In the genomic region with DNA sequence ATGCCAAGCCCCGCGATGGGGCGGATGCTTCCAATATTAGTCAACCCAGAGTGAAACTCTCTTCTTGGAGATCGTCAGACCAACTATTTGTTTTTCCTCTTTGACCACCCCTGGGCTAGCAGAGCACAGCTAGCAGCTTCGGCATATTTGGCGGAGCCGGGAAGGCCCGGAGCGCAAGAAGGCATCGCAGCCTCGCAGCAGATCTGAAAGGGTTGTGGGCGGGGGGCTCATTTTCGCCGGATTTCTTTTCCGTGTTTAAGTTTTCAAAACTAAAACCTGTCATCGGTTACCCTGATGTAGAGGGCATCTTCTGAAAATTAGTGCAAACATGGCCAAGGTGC, we compare ENCODE assay signal across 8 cellular contexts. TPM values are rescaled to one million over a fixed set of nuclear protein-coding genes. Genes with fewer than 3 reads are reported as not detected.
DNase-seq lines count a peak whose midpoint lies in the region; ATAC-seq and TF ChIP-seq lines count a peak whose summit lies in the region.

No MANE protein-coding gene starts in this region.

- H3K36me3 ChIP-seq in RWPE2 (ENCODE audit: low read depth) (no peaks in the 10 kb centered on the region), skeletal muscle satellite cell (ENCODE audit: insufficient read depth, low read length) (no peaks in the 10 kb centered on the region)

- no peak for TF ChIP-seq CTCF in AG04449 (IDR thresholded peaks at IDR 0.05; ENCODE audit: insufficient read depth, low read length, missing control alignments)
- no peak for TF ChIP-seq CTCF in RWPE2 (IDR thresholded peaks at IDR 0.05; ENCODE audit: poor library complexity, severe bottlenecking)
- TF ChIP-seq CTCF in foreskin fibroblast (IDR thresholded peaks at IDR 0.05; ENCODE audit: low read depth, low read length): no peak

- H3K27me3 ChIP-seq in RWPE2 (ENCODE audit: insufficient read depth, poor library complexity, severe bottlenecking) (peaks cover 37% of the 10 kb centered on the region), skeletal muscle satellite cell (ENCODE audit: control insufficient read depth, insufficient read depth, low read length) (peaks cover 65% of the 10 kb centered on the region)

- H3K27ac ChIP-seq in RWPE2 (ENCODE audit: poor library complexity, severe bottlenecking): no peak overlapping the region

- POLR2A ChIA-PET in AG04449 (lab: Yijun Ruan, JAX): no interaction called here

- peak overlapping the region; percentile 99 for H3K4me2 ChIP-seq in skeletal muscle satellite cell (ENCODE audit: low read length)

- H3K4me3 ChIP-seq in AG04449 (ENCODE audit: low read depth, low read length) (peak overlapping the region; percentile 53), RWPE2 (ENCODE audit: severe bottlenecking) (peak overlapping the region; percentile 38), foreskin fibroblast (ENCODE audit: low read depth in 1 of 2, low read length in 2 of 2) (peak overlapping the region; percentile 49 to 58), skeletal muscle satellite cell (ENCODE audit: low read length) (peak overlapping the region; percentile 76)

- ATAC-seq in GM21526 (IDR thresholded peaks at IDR 0.05; ENCODE audit: low FRiP score, unreplicated experiment): peak; percentile 34
- peak; percentile 48; the same call in 2 of the 3 replicates for ATAC-seq in RWPE2 (ENCODE audit: low read depth)
- ATAC-seq in HG03095 (IDR thresholded peaks at IDR 0.05; ENCODE audit: unreplicated experiment): no peak
- no peak for ATAC-seq in HG03460 (IDR thresholded peaks at IDR 0.05; ENCODE audit: unreplicated experiment)

- H3K4me1 ChIP-seq in RWPE2 (ENCODE audit: insufficient read depth, poor library complexity, severe bottlenecking) (no peaks in the 10 kb centered on the region), skeletal muscle satellite cell (ENCODE audit: control insufficient read depth, insufficient read depth, low read length) (peaks cover 7% of the 10 kb centered on the region)

- no peak overlapping the region for H3K9ac ChIP-seq in skeletal muscle satellite cell (ENCODE audit: low read depth, low read length)

- DNase-seq in AG04449 (ENCODE audit: low read depth, low spot score) (no peak), RWPE2 (ENCODE audit: low spot score) (no peak), foreskin fibroblast (peak; percentile 9 to 36), DMS79 treated with DMSO at 0.1 percent for 48 hours (lab: John Stamatoyannopoulos, UW) (no peak)

- H3K9me3 ChIP-seq in RWPE2 (ENCODE audit: severe bottlenecking) (no peaks in the 10 kb centered on the region), skeletal muscle satellite cell (replicated peaks; ENCODE audit: low read length) (no peaks in the 10 kb centered on the region)

- CTCF ChIA-PET in AG04449 (lab: Yijun Ruan, JAX): interaction anchor here (0.8 to 1.2 kb wide), 3 partner anchors 12 to 223 kb away, joined by 3 to 4 read pairs (median 3); no protein-coding TSS in a partner anchor

RNA-seq across cellular contexts. Expression of gene ZNF385B, which starts 0.3 kb away (rescaled TPM):
- total RNA-seq in skeletal muscle satellite cell (2012; rRNA removed): 0.22 TPM in 1 of 2 replicates, not detected in the other

Comparison
In these comparisons a context has a peak if more than half of its experiments do, and no peak if none do; other contexts are left out.
1. DNase-seq: peak in foreskin fibroblast (2 of 2); none in AG04449 (single experiment), RWPE2 (single experiment) and DMS79 treated with DMSO at 0.1 percent for 48 hours (single experiment).
2. ATAC-seq: peak in GM21526 (single experiment) and RWPE2 (single experiment); none in HG03095 (single experiment) and HG03460 (single experiment).
3. Peak in every context shown above with its lines, with median percentiles within 50 percentile points of each other: H3K4me3 ChIP-seq.